ENCODE assay signal across 20 cellular contexts in genomic region chr5:11700376-11700775, GRCh38.
DNase-seq lines count a peak whose midpoint lies in the region; ATAC-seq and TF ChIP-seq lines count a peak whose summit lies in the region.
"Had no signal": no experiment of that assay in that cellular context is flagged by ENCODE, and none has a peak within 500 bp of the region (broad histone marks: within the 10 kb centered on the region; RNA-seq: fewer than 3 reads in every experiment).

No MANE protein-coding gene starts in this region.

- H4K91ac ChIP-seq in neuronal stem cell (ENCODE audit: low read depth, low read length, poor library complexity), result no peak overlapping the region

- H3K27ac Mint-ChIP-seq in WTC11, result no peak overlapping the region
- peak overlapping the region; percentile 77 for H3K27ac Mint-ChIP-seq in neural crest cell (ENCODE audit: unreplicated experiment)
- H3K27ac Mint-ChIP-seq: B cell; CD4-positive, alpha-beta T cell; CD8-positive, alpha-beta T cell had no signal

- no peak overlapping the region for H3K27ac ChIP-seq in neuronal stem cell (replicated peaks; ENCODE audit: low read length)
- H3K27ac ChIP-seq: 22Rv1; A549; BLaER1 treated with 17β-estradiol and CSF1 and Interleukin-3, amounts not matched to agents 10 nM and 100 nM; C4-2B had no signal

- H3K36me3 ChIP-seq in neuronal stem cell (replicated peaks in 1 of 2; ENCODE audit: control insufficient read depth in 2 of 2, insufficient read depth in 2 of 2, low read length in 2 of 2), result no peaks in the 10 kb centered on the region
- H3K36me3 ChIP-seq: BLaER1 treated with 17β-estradiol and CSF1 and Interleukin-3, amounts not matched to agents 10 nM and 100 nM had no signal

- no peak overlapping the region for H3K14ac ChIP-seq in neuronal stem cell (ENCODE audit: low read length)

- no peak overlapping the region for H2BK12ac ChIP-seq in neuronal stem cell (ENCODE audit: low read length)

- H2AK5ac ChIP-seq in neuronal stem cell (ENCODE audit: low read depth, low read length), result no peak overlapping the region

- no peaks in the 10 kb centered on the region for H3K9me3 ChIP-seq in neuronal stem cell (replicated peaks in 1 of 2; ENCODE audit: control insufficient read depth in 2 of 2, insufficient read depth in 1 of 2, low read depth in 1 of 2, low read length in 2 of 2)
- H3K9me3 ChIP-seq: A549; BLaER1 treated with 17β-estradiol and CSF1 and Interleukin-3, amounts not matched to agents 10 nM and 100 nM; Caco-2 had no signal

- WGBS in neuronal stem cell (ENCODE audit: extremely low coverage in 2 of 2, insufficient read length in 2 of 2, insufficient replicate concordance in 1 of 2), 2 donors, result no CpG with 5 or more reads among the region's 6 CpGs

- no peaks in the 10 kb centered on the region for H3K27me3 ChIP-seq in neuronal stem cell (ENCODE audit: control insufficient read depth in 3 of 3, insufficient read depth in 3 of 3, low read depth in 1 of 3, low read length in 3 of 3)
- H3K27me3 ChIP-seq: BLaER1 treated with 17β-estradiol and CSF1 and Interleukin-3, amounts not matched to agents 10 nM and 100 nM had no signal

- ATAC-seq in WTC11, result peak; percentile 38; the same call in 1 of the 2 replicates
- no peak for ATAC-seq in GM21526 (IDR thresholded peaks at IDR 0.05; ENCODE audit: low FRiP score, unreplicated experiment)
- ATAC-seq: A549; CD8-positive, alpha-beta T cell; GM12878 had no signal

- peak; percentile 77 for DNase-seq in ELF-1 (ENCODE audit: low read depth, low spot score)
- no peak for DNase-seq in WTC11 (ENCODE audit: low spot score)
- DNase-seq in neural crest cell (ENCODE audit: low read depth, low spot score), result peak; percentile 11
- peak; percentile 21 for DNase-seq in neuronal stem cell (ENCODE audit: low spot score)
- no peak for DNase-seq in germinal center (ENCODE audit: low spot score)
- no peak for DNase-seq in hepatic stellate cell (ENCODE audit: low spot score)
- DNase-seq: AML-193; Caco-2; Calu3; CD4-positive, alpha-beta T cell; CD8-positive, alpha-beta T cell; DMS79 treated with DMSO at 0.1 percent for 48 hours; GDM1 had no signal

- no peaks in the 10 kb centered on the region for H3K79me1 ChIP-seq in neuronal stem cell (ENCODE audit: low read depth, low read length)

- H2BK5ac ChIP-seq in neuronal stem cell (ENCODE audit: low read length), result no peak overlapping the region

- H3K4me2 ChIP-seq in neuronal stem cell (ENCODE audit: insufficient read depth, low read length, poor library complexity, severe bottlenecking), result no peak overlapping the region
- H3K4me2 ChIP-seq: A549; BLaER1 treated with 17β-estradiol and CSF1 and Interleukin-3, amounts not matched to agents 10 nM and 100 nM had no signal

- H3K9ac ChIP-seq in neuronal stem cell (ENCODE audit: low read depth, low read length, poor library complexity), result no peak overlapping the region
- H3K9ac ChIP-seq: BLaER1 treated with 17β-estradiol and CSF1 and Interleukin-3, amounts not matched to agents 10 nM and 100 nM had no signal

- H3K18ac ChIP-seq in neuronal stem cell (ENCODE audit: low read length), result no peak overlapping the region

- peaks cover 0 to 7% of the 10 kb centered on the region in 2 donors for H3K4me1 ChIP-seq in neuronal stem cell (ENCODE audit: control insufficient read depth in 2 of 2, insufficient read depth in 1 of 2, low read depth in 1 of 2, low read length in 2 of 2)
- H3K4me1 ChIP-seq: A549; BLaER1 treated with 17β-estradiol and CSF1 and Interleukin-3, amounts not matched to agents 10 nM and 100 nM; Caco-2 had no signal

- TF ChIP-seq CTCF in WTC11 (IDR thresholded peaks at IDR 0.05) (no peak), neural crest cell (conservative IDR thresholded peaks at IDR 0.05) (no peak)

- H3K27me3 Mint-ChIP-seq in WTC11 (ENCODE audit: low read depth) (no peaks in the 10 kb centered on the region), neural crest cell (ENCODE audit: low read depth) (no peaks in the 10 kb centered on the region)
- H3K27me3 Mint-ChIP-seq: B cell; CD4-positive, alpha-beta T cell had no signal

- H3K9me3 Mint-ChIP-seq in WTC11, result no peaks in the 10 kb centered on the region
- no peaks in the 10 kb centered on the region for H3K9me3 Mint-ChIP-seq in neural crest cell
- H3K9me3 Mint-ChIP-seq: CD4-positive, alpha-beta T cell; CD8-positive, alpha-beta T cell had no signal

- H3K4me3 ChIP-seq in neuronal stem cell (ENCODE audit: low read length in 2 of 2), result no peak overlapping the region
- H3K4me3 ChIP-seq: A549; BLaER1 treated with 17β-estradiol and CSF1 and Interleukin-3, amounts not matched to agents 10 nM and 100 nM; GM12878 had no signal

- H3K36me3 Mint-ChIP-seq in WTC11, result no peaks in the 10 kb centered on the region
- no peaks in the 10 kb centered on the region for H3K36me3 Mint-ChIP-seq in neural crest cell (ENCODE audit: low read depth)
- H3K36me3 Mint-ChIP-seq: CD8-positive, alpha-beta T cell had no signal

- H2AFZ ChIP-seq in neuronal stem cell (ENCODE audit: low read length), result peak overlapping the region; percentile 24

- H3K4me1 Mint-ChIP-seq in WTC11 (peaks cover 3% of the 10 kb centered on the region; the same call in 1 of the 2 replicates), neural crest cell (peaks cover 18% of the 10 kb centered on the region)
- H3K4me1 Mint-ChIP-seq: B cell had no signal

- H2BK15ac ChIP-seq in neuronal stem cell (ENCODE audit: low read length), result no peak overlapping the region

- no peak overlapping the region for H2BK120ac ChIP-seq in neuronal stem cell (ENCODE audit: low read depth, low read length)

- H3K23ac ChIP-seq in neuronal stem cell (ENCODE audit: low read depth, low read length, poor library complexity), result no peak overlapping the region

- no peak overlapping the region for H4K8ac ChIP-seq in neuronal stem cell (ENCODE audit: low read depth, low read length)

- POLR2A ChIA-PET in WTC11 (lab: Charles Lee), result no interaction called here

- H3K4me3 Mint-ChIP-seq in WTC11, result no peak overlapping the region
- H3K4me3 Mint-ChIP-seq in neural crest cell, result no peak overlapping the region
- H3K4me3 Mint-ChIP-seq: B cell; CD4-positive, alpha-beta T cell; CD8-positive, alpha-beta T cell had no signal

- CTCF ChIA-PET in WTC11 (lab: Charles Lee), result no interaction called here

- no peak overlapping the region for H3K4ac ChIP-seq in neuronal stem cell (ENCODE audit: low read length)

TF ChIP-seq in WTC11, 78 proteins besides CTCF, POLR2A, EP300 and RAD21 (continues in another document):
- TF ChIP-seq ZNF317 (CRISPR knock-in tag; IDR thresholded peaks at IDR 0.05; ENCODE audit: borderline replicate concordance, low read depth) (no peak), ZNF232 (CRISPR knock-in tag; IDR thresholded peaks at IDR 0.05) (no peak), SOX15 (CRISPR knock-in tag; IDR thresholded peaks at IDR 0.05) (no peak), TP53 (CRISPR knock-in tag; IDR thresholded peaks at IDR 0.05) (no peak), ZNF512 (CRISPR knock-in tag; IDR thresholded peaks at IDR 0.05; ENCODE audit: borderline replicate concordance) (no peak), HMGXB4 (CRISPR knock-in tag; IDR thresholded peaks at IDR 0.05) (no peak), ATF1 (CRISPR knock-in tag; IDR thresholded peaks at IDR 0.05) (no peak), ZNF281 (CRISPR knock-in tag; IDR thresholded peaks at IDR 0.05) (no peak), CBFB (CRISPR knock-in tag; IDR thresholded peaks at IDR 0.05; ENCODE audit: low read depth) (no peak)

Comparison
In these comparisons a context has a peak if more than half of its experiments do, and no peak if none do; other contexts are left out.
1. DNase-seq: peak in ELF-1 (single experiment), neural crest cell (single experiment) and neuronal stem cell (single experiment); none in WTC11 (single experiment), germinal center (single experiment) and hepatic stellate cell (single experiment).